7 cellular contexts compared by ENCODE assay signal in the genomic region with DNA sequence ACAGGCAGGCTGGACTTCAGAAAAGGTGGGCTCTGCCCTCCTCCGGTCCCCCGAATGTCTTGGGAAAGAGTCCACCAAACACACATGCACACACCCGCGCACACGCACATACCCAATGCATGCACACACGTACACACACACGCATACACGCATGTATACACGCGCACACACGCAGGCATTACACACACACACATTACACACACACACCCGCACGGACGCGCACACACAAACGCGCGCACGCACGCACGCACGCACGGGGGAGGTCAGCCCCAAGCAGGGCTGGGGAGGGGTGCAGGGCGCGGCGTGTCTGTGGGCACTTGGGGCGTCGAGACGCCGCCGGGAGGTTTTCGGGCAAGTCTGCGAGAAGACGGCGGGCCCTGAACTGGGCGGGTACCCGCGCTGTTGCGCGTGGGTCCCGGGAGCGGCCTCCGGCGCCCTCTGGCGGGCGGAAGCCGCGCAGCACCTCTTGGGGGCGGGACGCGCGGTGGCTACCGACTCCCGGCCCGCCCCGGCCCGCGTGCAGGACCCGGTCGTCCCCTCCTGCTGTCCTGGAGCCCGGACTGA. TPM values are rescaled to one million over a fixed set of nuclear protein-coding genes. Genes with fewer than 3 reads are reported as not detected.
DNase-seq lines count a peak whose midpoint lies in the region; TF ChIP-seq lines count a peak whose summit lies in the region.

No MANE protein-coding gene starts in this region.

- H3K4me3 ChIP-seq in vagina = peak overlapping the region; percentile 56 to 71

- intact Hi-C loops in vagina (cut with DNase I) = loop anchor here (5.0 kb wide), 1 partner anchor 35 kb away; no protein-coding TSS in a partner anchor

- H3K9me3 ChIP-seq in vagina = no peaks in the 10 kb centered on the region

- H3K27ac ChIP-seq in vagina = peak overlapping the region; percentile 85

- H3K36me3 ChIP-seq in vagina = peaks cover 0 to 28% of the 10 kb centered on the region in 2 donors

- peak in 1 of 2 donors; percentile 3 for TF ChIP-seq POLR2A in vagina (IDR thresholded peaks at IDR 0.05)

- TF ChIP-seq CTCF in GM13977 (IDR thresholded peaks at IDR 0.05; ENCODE audit: extremely low read depth, insufficient read depth, missing control alignments) (peak; percentile 95), vagina (IDR thresholded peaks at IDR 0.05) (peak; percentile 95 to 98 (median 96))

- peaks cover 60% of the 10 kb centered on the region for H3K4me1 ChIP-seq in vagina

- in situ Hi-C loops in GM13977 (cut with MboI; ENCODE audit: low pct_unique_long_range_greater_than_20kb, low sequenced_read_pairs, unreplicated experiment) (no loop called here), KBM-7 (cut with MboI; ENCODE audit: low pct_unique_long_range_greater_than_20kb, low sequenced_read_pairs) (no loop called here)

- H3K27me3 ChIP-seq in vagina = no peaks in the 10 kb centered on the region

- DNase-seq in GM13977 (ENCODE audit: low spot score) = peak; percentile 96
- peak; percentile 81 for DNase-seq in KBM-7
- peak; percentile 51 for DNase-seq in T-helper 22 cell (ENCODE audit: low read depth)
- DNase-seq in anterior cingulate cortex (lab: John Stamatoyannopoulos, UW) = peak in 52 of 58 donors; percentile 9 to 83 (median 52)
- peak; percentile 93 for DNase-seq in hepatic stellate cell (ENCODE audit: low spot score)
- peak; percentile 91 for DNase-seq in retina
- no peak for DNase-seq in vagina (ENCODE audit: extremely low spot score in 2 of 2)

RNA-seq across cellular contexts. Expression of a gene that starts 3.5 kb away (rescaled TPM):
- total RNA-seq in vagina = 67.3 TPM

RNA-seq across cellular contexts. Expression of a gene that starts 5.6 kb away (rescaled TPM):
- 14.5 TPM for total RNA-seq in vagina

RNA-seq across cellular contexts. Expression of a gene that starts 42.8 kb away (rescaled TPM):
- total RNA-seq in vagina = 7.1 TPM

Comparison
In these comparisons a context has a peak if more than half of its experiments do, and no peak if none do; other contexts are left out.
1. DNase-seq: peak in GM13977 (single experiment), KBM-7 (single experiment), T-helper 22 cell (single experiment), anterior cingulate cortex (52 of 58), hepatic stellate cell (single experiment) and retina (single experiment); none in vagina (0 of 2).